Comparison of ENCODE assay signal across 24 cellular contexts in genomic region chr19:19094513-19094912, GRCh38. TPM values are rescaled to one million over a fixed set of nuclear protein-coding genes. Genes with fewer than 3 reads are reported as not detected.
DNase-seq lines count a peak whose midpoint lies in the region; ATAC-seq, FAIRE-seq and TF ChIP-seq lines count a peak whose summit lies in the region.
"Had no signal": no experiment of that assay in that cellular context is flagged by ENCODE, and none has a peak within 500 bp of the region (broad histone marks: within the 10 kb centered on the region; RNA-seq: fewer than 3 reads in every experiment).

No MANE protein-coding gene starts in this region.

- peak overlapping the region in 2 of 3 donors; percentile 17 to 51 for H3K27ac Mint-ChIP-seq in CD4-positive, CD25-positive, alpha-beta regulatory T cell
- H3K27ac Mint-ChIP-seq: CD8-positive, alpha-beta T cell; IgD-negative memory B cell had no signal

- TF ChIP-seq EP300 in HepG2 (IDR thresholded peaks at IDR 0.05; ENCODE audit: low read depth in 2 of 2, low read length in 2 of 2) (no peak), HepG2 (CRISPR knock-in tag; IDR thresholded peaks at IDR 0.05; ENCODE audit: borderline replicate concordance) (no peak)

- peaks cover 14% of the 10 kb centered on the region; the same call in 1 of the 2 replicates for H3F3A ChIP-seq in PC-9 (ENCODE audit: insufficient read depth, low read depth)

- TF ChIP-seq CTCF in PC-9 (conservative IDR thresholded peaks at IDR 0.05) (no peak), HepG2 (CRISPR knock-in tag; IDR thresholded peaks at IDR 0.05) (no peak; the same call in 1 of the 2 replicates), pancreas (IDR thresholded peaks at IDR 0.05) (no peak)

- no peak for DNase-seq in CD4-positive, CD25-positive, alpha-beta regulatory T cell
- DNase-seq in PC-9: no peak
- peak; percentile 52 for DNase-seq in HepG2 (ENCODE audit: low spot score)
- DNase-seq in small intestine: peak; percentile 47
- DNase-seq in NCI-H774 (lab: John Stamatoyannopoulos, UW): no peak
- no peak for DNase-seq in pancreas
- DNase-seq: Caco-2; CD8-positive, alpha-beta T cell; DMS79 treated with DMSO at 0.1 percent for 48 hours; GF-D8; MM.1S; NCI-H2029; NCI-H446; NCI-H524 treated with DMSO at 0.1 percent for 48 hours; RPMI8226; SHP77 had no signal

- CTCF ChIA-PET in PC-9 (lab: Charles Lee) (interaction anchor here (0.6 kb wide), 1 partner anchor 35 kb away, joined by 6 read pairs; no protein-coding TSS in a partner anchor), HepG2 (lab: Yijun Ruan, JAX; ENCODE audit: low intra/inter-chr PET ratio, low total read pairs) (no interaction called here)

- no peak for TF ChIP-seq RAD21 in HepG2 (CRISPR knock-in tag; IDR thresholded peaks at IDR 0.05)

- in situ Hi-C loops in HepG2 (cut with HindIII; ENCODE audit: extremely low pct_ligation_motif_present, low pct_unique_long_range_greater_than_20kb): no loop called here

- H3K9me3 ChIP-seq in CD4-positive, CD25-positive, alpha-beta regulatory T cell (ENCODE audit: control insufficient read depth in 2 of 2, low read length in 2 of 2): no peaks in the 10 kb centered on the region
- no peaks in the 10 kb centered on the region for H3K9me3 ChIP-seq in PC-9 (ENCODE audit: insufficient read depth, low read depth)
- H3K9me3 ChIP-seq in HepG2 (ENCODE audit: low read length): no peaks in the 10 kb centered on the region
- no peaks in the 10 kb centered on the region for H3K9me3 ChIP-seq in small intestine (ENCODE audit: control insufficient read depth, low read depth)
- H3K9me3 ChIP-seq in pancreas: no peaks in the 10 kb centered on the region
- H3K9me3 ChIP-seq: BLaER1 treated with 17β-estradiol and CSF1 and Interleukin-3, amounts not matched to agents 10 nM and 100 nM; Caco-2 had no signal

- FAIRE-seq in HepG2 (lab: Jason Lieb, UNC): peak; percentile 76
- FAIRE-seq in small intestine (lab: Jason Lieb, UNC): no peak
- FAIRE-seq in pancreas (lab: Jason Lieb, UNC): no peak
- FAIRE-seq: GM12891, GM19239, H54, HTR-8/SVneo had no signal

- H3K4me1 Mint-ChIP-seq in CD4-positive, CD25-positive, alpha-beta regulatory T cell: peaks cover 0 to 2% (median 0%) of the 10 kb centered on the region in 4 donors

- H3K27ac ChIP-seq in CD4-positive, CD25-positive, alpha-beta regulatory T cell (ENCODE audit: insufficient read depth, low read length, poor library complexity, severe bottlenecking): no peak overlapping the region
- H3K27ac ChIP-seq in PC-9: no peak overlapping the region
- peak overlapping the region; percentile 99 for H3K27ac ChIP-seq in HepG2 (ENCODE audit: extremely low read length, insufficient read depth, low read length)
- H3K27ac ChIP-seq in small intestine (ENCODE audit: low read depth in 1 of 2, low read length in 1 of 2): peak overlapping the region in 1 of 2 donors; percentile 4
- H3K27ac ChIP-seq in pancreas: no peak overlapping the region
- H3K27ac ChIP-seq: BLaER1 treated with 17β-estradiol and CSF1 and Interleukin-3, amounts not matched to agents 10 nM and 100 nM; KMS-11 had no signal

- H3K36me3 Mint-ChIP-seq in CD4-positive, CD25-positive, alpha-beta regulatory T cell: peaks cover 5% of the 10 kb centered on the region
- H3K36me3 Mint-ChIP-seq: IgD-negative memory B cell had no signal

- H3K79me2 ChIP-seq in PC-9 (ENCODE audit: low read depth) (no peaks in the 10 kb centered on the region), HepG2 (ENCODE audit: insufficient read depth, low read length) (no peaks in the 10 kb centered on the region)

- peaks cover 22% of the 10 kb centered on the region for H3K36me3 ChIP-seq in CD4-positive, CD25-positive, alpha-beta regulatory T cell (ENCODE audit: control insufficient read depth, insufficient read depth, low read length)
- H3K36me3 ChIP-seq in PC-9 (ENCODE audit: low read depth) (no peaks in the 10 kb centered on the region), HepG2 (replicated peaks in 1 of 2; ENCODE audit: control insufficient read depth in 1 of 2, insufficient read depth in 2 of 2, low read length in 2 of 2) (no peaks in the 10 kb centered on the region), small intestine (ENCODE audit: control insufficient read depth in 2 of 2, insufficient read depth in 2 of 2, low read length in 2 of 2) (no peaks in the 10 kb centered on the region), pancreas (no peaks in the 10 kb centered on the region)

- TF ChIP-seq POLR2A in HepG2 (IDR thresholded peaks at IDR 0.05; ENCODE audit: insufficient read depth in 1 of 2, low read depth in 2 of 2, low read length in 2 of 2): no peak

- no peak for ATAC-seq in CD4-positive, CD25-positive, alpha-beta regulatory T cell (ENCODE audit: low read depth in 2 of 2)
- ATAC-seq in HepG2 (peak; percentile 35), pancreas (no peak), HG02973 (IDR thresholded peaks at IDR 0.05; ENCODE audit: unreplicated experiment) (no peak)
- ATAC-seq: CD8-positive, alpha-beta T cell had no signal

- no peaks in the 10 kb centered on the region for H4K20me1 ChIP-seq in PC-9 (ENCODE audit: insufficient read depth)
- no peaks in the 10 kb centered on the region for H4K20me1 ChIP-seq in HepG2 (ENCODE audit: insufficient read depth, low read length)

- H3K27me3 ChIP-seq in CD4-positive, CD25-positive, alpha-beta regulatory T cell (ENCODE audit: control insufficient read depth, insufficient read depth, low read length): no peaks in the 10 kb centered on the region
- H3K27me3 ChIP-seq in PC-9 (ENCODE audit: insufficient read depth, low read depth): no peaks in the 10 kb centered on the region
- no peaks in the 10 kb centered on the region for H3K27me3 ChIP-seq in HepG2 (ENCODE audit: control insufficient read depth in 1 of 2, insufficient read depth in 2 of 2, low read length in 2 of 2)
- H3K27me3 ChIP-seq in small intestine (ENCODE audit: control insufficient read depth in 2 of 2, insufficient read depth in 2 of 2, low read length in 2 of 2): no peaks in the 10 kb centered on the region
- no peaks in the 10 kb centered on the region for H3K27me3 ChIP-seq in pancreas
- H3K27me3 ChIP-seq: BLaER1 treated with 17β-estradiol and CSF1 and Interleukin-3, amounts not matched to agents 10 nM and 100 nM had no signal

- peak overlapping the region; percentile 19; the same call in 1 of the 2 replicates for H3K9ac ChIP-seq in HepG2 (ENCODE audit: insufficient read depth, low read depth, low read length)
- H3K9ac ChIP-seq: BLaER1 treated with 17β-estradiol and CSF1 and Interleukin-3, amounts not matched to agents 10 nM and 100 nM; KMS-11 had no signal

- peaks cover 0 to 2% (median 0%) of the 10 kb centered on the region in 7 donors for H3K9me3 Mint-ChIP-seq in CD4-positive, CD25-positive, alpha-beta regulatory T cell
- H3K9me3 Mint-ChIP-seq: CD8-positive, alpha-beta T cell; IgD-negative memory B cell had no signal

- no peak overlapping the region for H3K4me3 Mint-ChIP-seq in CD4-positive, CD25-positive, alpha-beta regulatory T cell
- H3K4me3 Mint-ChIP-seq: CD8-positive, alpha-beta T cell had no signal

- no peaks in the 10 kb centered on the region for H3K4me1 ChIP-seq in CD4-positive, CD25-positive, alpha-beta regulatory T cell (ENCODE audit: control insufficient read depth, insufficient read depth, low read length, poor library complexity, severe bottlenecking)
- H3K4me1 ChIP-seq in PC-9 (replicated peaks; ENCODE audit: insufficient read depth) (peaks cover 51% of the 10 kb centered on the region), HepG2 (ENCODE audit: insufficient read depth, low read length) (peaks cover 61% of the 10 kb centered on the region), small intestine (ENCODE audit: control insufficient read depth in 2 of 2, insufficient read depth in 1 of 2, low read depth in 1 of 2, low read length in 1 of 2) (peaks cover 0 to 9% of the 10 kb centered on the region in 2 donors), pancreas (no peaks in the 10 kb centered on the region)

- POLR2A ChIA-PET in PC-9 (lab: Charles Lee; ENCODE audit: unreplicated experiment): interaction anchor here (0.6 kb wide), 2 partner anchors 106 to 560 kb away, joined by 4 to 7 read pairs; no protein-coding TSS in a partner anchor
- POLR2A ChIA-PET in HepG2 (lab: Yijun Ruan, JAX): interaction anchor here (0.7 to 1.0 kb wide), 2 partner anchors 29 to 31 kb away, joined by 3 to 4 read pairs; partner anchors contain the start of gene SLC25A42

- no peaks in the 10 kb centered on the region for H3K9me2 ChIP-seq in PC-9 (ENCODE audit: insufficient read depth)

- no TSS peak for BruUV-seq in PC-9 (replicated peaks; lab: Mats Ljungman, UMichigan)
- BruUV-seq in HepG2 (replicated peaks; lab: Mats Ljungman, UMichigan): no TSS peak

- intact Hi-C loops in PC-9 (cut with micrococcal nuclease; ENCODE audit: unreplicated experiment): no loop called here
- intact Hi-C loops in HepG2 (cut with micrococcal nuclease; ENCODE audit: unreplicated experiment): no loop called here
- intact Hi-C loops in pancreas (cut with DNase I): no loop called here

- no peaks in the 10 kb centered on the region for H3K27me3 Mint-ChIP-seq in CD4-positive, CD25-positive, alpha-beta regulatory T cell
- H3K27me3 Mint-ChIP-seq: IgD-negative memory B cell had no signal

- no peak overlapping the region for H3K4me3 ChIP-seq in CD4-positive, CD25-positive, alpha-beta regulatory T cell (ENCODE audit: low read depth, low read length)
- H3K4me3 ChIP-seq in PC-9: no peak overlapping the region
- H3K4me3 ChIP-seq in HepG2 (replicated peaks in 1 of 3; ENCODE audit: insufficient read depth in 1 of 3, low read depth in 2 of 3, low read length in 3 of 3): no peak overlapping the region
- no peak overlapping the region for H3K4me3 ChIP-seq in small intestine (ENCODE audit: low read depth in 1 of 2, low read length in 2 of 2)
- no peak overlapping the region for H3K4me3 ChIP-seq in pancreas
- H3K4me3 ChIP-seq: BLaER1 treated with 17β-estradiol and CSF1 and Interleukin-3, amounts not matched to agents 10 nM and 100 nM had no signal

- H3K4me2 ChIP-seq in PC-9 (0 out of 2 replicates have a peak overlapping the region, but pooled peaks have one; percentile 11), HepG2 (ENCODE audit: low read depth, low read length) (peak overlapping the region; percentile 40)
- H3K4me2 ChIP-seq: BLaER1 treated with 17β-estradiol and CSF1 and Interleukin-3, amounts not matched to agents 10 nM and 100 nM; KMS-11 had no signal

- WGBS in HepG2 (ENCODE audit: low lambda C conversion rate): 13% methylated on average over 7 of the region's 7 CpGs
- 32 to 71% (median 62%) methylated on average over 7 of the region's 7 CpGs for WGBS in small intestine, 3 donors
- WGBS in pancreas, 2 donors: 85 to 88% methylated on average over 7 of the region's 7 CpGs

- H2AFZ ChIP-seq in PC-9 (no peak overlapping the region), HepG2 (ENCODE audit: low read length) (no peak overlapping the region)

RNA-seq across cellular contexts. Expression of gene SLC25A42, which starts 30.7 kb away (rescaled TPM):
- 32.2 TPM for total RNA-seq in CD4-positive, CD25-positive, alpha-beta regulatory T cell
- polyA plus RNA-seq in CD4-positive, CD25-positive, alpha-beta regulatory T cell: 10 to 100 TPM; 10.4 to 24.0 (median 16.2) TPM
- total RNA-seq in PC-9 (2021) (5.8 and 6.9 TPM in 2 replicates), HepG2 (2016; rRNA removed; fragmentation: Illumina TruSeq; extraction: Trizol) (13.5 and 18.3 TPM in 2 replicates), pancreas (1 to 10 TPM; 3.9 to 8.6 (median 5.7) TPM)
- 7.8 and 11.9 TPM in 2 replicates for total RNA-seq in HepG2 (2016; cell fraction: cytosol; rRNA removed; fragmentation: Illumina TruSeq; extraction: Trizol; ENCODE audit: low read depth)
- 11.8 and 19.3 TPM in 2 replicates for total RNA-seq in HepG2 (2016; cell fraction: insoluble cytoplasmic fraction; rRNA removed; fragmentation: Illumina TruSeq; extraction: Trizol)
- total RNA-seq in HepG2 (2016; cell fraction: membrane; rRNA removed; fragmentation: Illumina TruSeq; extraction: Trizol): 17.0 and 18.4 TPM in 2 replicates
- total RNA-seq in HepG2 (2016; cell fraction: nucleus; rRNA removed; fragmentation: Illumina TruSeq; extraction: Trizol): 11.9 and 13.2 TPM in 2 replicates
- polyA plus RNA-seq in HepG2 (2011; rRNA removed) (12.8 and 13.0 TPM in 2 replicates), small intestine (1 to 10 TPM; 5.6 to 10.0 (median 8.7) TPM), pancreas (1 to 10 TPM; 7.4 to 8.7 TPM)
- polyA plus RNA-seq in HepG2 (2011; cell fraction: cytosol; rRNA removed): 9.1 and 13.2 TPM in 2 replicates
- 30.2 and 33.7 TPM in 2 replicates for polyA plus RNA-seq in HepG2 (2011; cell fraction: nucleus; rRNA removed)
- polyA plus RNA-seq in HepG2 (2012): 8.4 and 11.8 TPM in 2 replicates
- 6.8 and 7.9 TPM in 2 replicates for polyA plus RNA-seq in HepG2 (2016; cell fraction: cytosol; fragmentation: Illumina TruSeq; extraction: Trizol; ENCODE audit: low read depth)
- polyA plus RNA-seq in HepG2 (2016; cell fraction: insoluble cytoplasmic fraction; fragmentation: Illumina TruSeq; extraction: Trizol; ENCODE audit: low read depth): 13.4 and 18.3 TPM in 2 replicates
- polyA plus RNA-seq in HepG2 (2016; cell fraction: membrane; fragmentation: Illumina TruSeq; extraction: Trizol; ENCODE audit: low read depth): 10.4 and 12.8 TPM in 2 replicates
- polyA plus RNA-seq in HepG2 (2016; cell fraction: nucleus; fragmentation: Illumina TruSeq; extraction: Trizol; ENCODE audit: insufficient read depth, low read depth): 30.3 and 30.4 TPM in 2 replicates
- 2.5 and 24.9 TPM in 2 replicates for polyA minus RNA-seq in HepG2 (2011; rRNA and poly(A)+ RNA removed; ENCODE audit: low replicate concordance)
- 5.7 and 5.9 TPM in 2 replicates for polyA minus RNA-seq in HepG2 (2011; cell fraction: cytosol; rRNA and poly(A)+ RNA removed)
- polyA minus RNA-seq in HepG2 (2011; cell fraction: nucleus; rRNA and poly(A)+ RNA removed): 7.7 and 8.0 TPM in 2 replicates

RNA-seq across cellular contexts. Expression of gene TMEM161A, which starts 43.8 kb away (rescaled TPM):
- total RNA-seq in CD4-positive, CD25-positive, alpha-beta regulatory T cell: 15.6 TPM
- polyA plus RNA-seq in CD4-positive, CD25-positive, alpha-beta regulatory T cell: 10 to 100 TPM; 24.0 to 26.0 (median 24.8) TPM
- total RNA-seq in PC-9 (2021) (41.1 and 53.6 TPM in 2 replicates), HepG2 (2016; rRNA removed; fragmentation: Illumina TruSeq; extraction: Trizol) (10.3 and 25.9 TPM in 2 replicates), pancreas (10 to 100 TPM; 10.5 to 14.6 (median 11.7) TPM)
- total RNA-seq in HepG2 (2016; cell fraction: cytosol; rRNA removed; fragmentation: Illumina TruSeq; extraction: Trizol; ENCODE audit: low read depth): 8.7 and 12.1 TPM in 2 replicates
- 7.7 and 28.3 TPM in 2 replicates for total RNA-seq in HepG2 (2016; cell fraction: insoluble cytoplasmic fraction; rRNA removed; fragmentation: Illumina TruSeq; extraction: Trizol)
- 7.4 and 8.8 TPM in 2 replicates for total RNA-seq in HepG2 (2016; cell fraction: membrane; rRNA removed; fragmentation: Illumina TruSeq; extraction: Trizol)
- 36.6 and 39.6 TPM in 2 replicates for total RNA-seq in HepG2 (2016; cell fraction: nucleus; rRNA removed; fragmentation: Illumina TruSeq; extraction: Trizol)
- polyA plus RNA-seq in HepG2 (2011; rRNA removed) (31.4 and 42.7 TPM in 2 replicates), small intestine (10 to 100 TPM in 1 of 3 donors, 1 to 10 TPM in 2; 8.1 to 26.8 (median 9.4) TPM), pancreas (10 to 100 TPM; 35.2 to 35.6 TPM)
- 22.8 and 35.4 TPM in 2 replicates for polyA plus RNA-seq in HepG2 (2011; cell fraction: cytosol; rRNA removed)
- polyA plus RNA-seq in HepG2 (2011; cell fraction: nucleus; rRNA removed): 190 and 235 TPM in 2 replicates
- polyA plus RNA-seq in HepG2 (2012): 15.9 and 23.9 TPM in 2 replicates
- polyA plus RNA-seq in HepG2 (2016; cell fraction: cytosol; fragmentation: Illumina TruSeq; extraction: Trizol; ENCODE audit: low read depth): 6.6 and 8.6 TPM in 2 replicates
- 8.4 and 9.9 TPM in 2 replicates for polyA plus RNA-seq in HepG2 (2016; cell fraction: insoluble cytoplasmic fraction; fragmentation: Illumina TruSeq; extraction: Trizol; ENCODE audit: low read depth)
- polyA plus RNA-seq in HepG2 (2016; cell fraction: membrane; fragmentation: Illumina TruSeq; extraction: Trizol; ENCODE audit: low read depth): 8.4 and 9.5 TPM in 2 replicates
- 56.7 and 60.0 TPM in 2 replicates for polyA plus RNA-seq in HepG2 (2016; cell fraction: nucleus; fragmentation: Illumina TruSeq; extraction: Trizol; ENCODE audit: insufficient read depth, low read depth)
- polyA minus RNA-seq in HepG2 (2011; rRNA and poly(A)+ RNA removed; ENCODE audit: low replicate concordance): 88.8 and 105 TPM in 2 replicates
- 24.3 and 32.2 TPM in 2 replicates for polyA minus RNA-seq in HepG2 (2011; cell fraction: cytosol; rRNA and poly(A)+ RNA removed)
- polyA minus RNA-seq in HepG2 (2011; cell fraction: nucleus; rRNA and poly(A)+ RNA removed): 57.3 and 75.8 TPM in 2 replicates

Comparison
In these comparisons a context has a peak if more than half of its experiments do, and no peak if none do; other contexts are left out.
1. DNase-seq: peak in HepG2 (single experiment) and small intestine (single experiment); none in CD4-positive, CD25-positive, alpha-beta regulatory T cell (0 of 3), PC-9 (0 of 2), NCI-H774 (single experiment) and pancreas (0 of 6).